ENCODE assay signal across 1 cellular context in the genomic region with DNA sequence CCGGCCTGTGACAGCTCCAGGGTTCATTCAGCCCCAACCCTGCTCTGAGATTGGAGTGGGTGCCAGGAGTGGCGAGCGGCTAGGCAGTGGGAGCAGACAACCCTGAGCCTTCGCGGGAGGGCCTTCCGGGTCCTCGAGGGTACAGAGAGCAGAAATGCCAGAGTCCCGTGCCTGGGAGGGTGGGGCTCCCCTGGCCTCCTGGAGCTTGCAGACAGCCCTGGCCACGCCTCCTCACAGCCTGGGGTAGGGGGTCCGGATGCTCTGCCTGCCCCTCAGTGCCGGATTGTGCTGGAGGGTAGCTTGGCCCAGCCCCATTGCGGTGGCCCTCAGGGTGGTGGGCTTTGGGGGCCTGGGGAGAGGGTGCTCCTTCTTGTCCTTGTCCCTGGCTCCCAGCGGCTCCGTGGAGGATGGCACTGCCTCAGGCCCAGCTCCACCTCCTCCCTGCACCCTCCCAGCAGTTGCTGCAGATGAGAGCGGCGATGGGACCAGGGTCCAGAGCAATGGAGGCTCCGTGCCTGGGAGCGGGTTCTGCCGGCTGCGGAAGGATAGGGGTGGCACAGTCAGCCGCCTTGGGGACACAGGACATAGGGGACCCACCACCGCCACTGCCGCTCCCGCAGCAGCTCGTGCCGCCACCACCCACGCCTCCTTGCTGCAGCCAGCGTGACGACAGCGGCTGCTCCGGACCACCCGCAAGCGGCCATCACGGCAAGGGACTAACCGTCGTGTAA.
TF ChIP-seq lines count a peak whose summit lies in the region.

No MANE protein-coding gene starts in this region.

TF ChIP-seq in GM23338, 12 proteins besides CTCF, POLR2A, EP300 and RAD21 (continued from another document):
- TF ChIP-seq, protein P1, sequence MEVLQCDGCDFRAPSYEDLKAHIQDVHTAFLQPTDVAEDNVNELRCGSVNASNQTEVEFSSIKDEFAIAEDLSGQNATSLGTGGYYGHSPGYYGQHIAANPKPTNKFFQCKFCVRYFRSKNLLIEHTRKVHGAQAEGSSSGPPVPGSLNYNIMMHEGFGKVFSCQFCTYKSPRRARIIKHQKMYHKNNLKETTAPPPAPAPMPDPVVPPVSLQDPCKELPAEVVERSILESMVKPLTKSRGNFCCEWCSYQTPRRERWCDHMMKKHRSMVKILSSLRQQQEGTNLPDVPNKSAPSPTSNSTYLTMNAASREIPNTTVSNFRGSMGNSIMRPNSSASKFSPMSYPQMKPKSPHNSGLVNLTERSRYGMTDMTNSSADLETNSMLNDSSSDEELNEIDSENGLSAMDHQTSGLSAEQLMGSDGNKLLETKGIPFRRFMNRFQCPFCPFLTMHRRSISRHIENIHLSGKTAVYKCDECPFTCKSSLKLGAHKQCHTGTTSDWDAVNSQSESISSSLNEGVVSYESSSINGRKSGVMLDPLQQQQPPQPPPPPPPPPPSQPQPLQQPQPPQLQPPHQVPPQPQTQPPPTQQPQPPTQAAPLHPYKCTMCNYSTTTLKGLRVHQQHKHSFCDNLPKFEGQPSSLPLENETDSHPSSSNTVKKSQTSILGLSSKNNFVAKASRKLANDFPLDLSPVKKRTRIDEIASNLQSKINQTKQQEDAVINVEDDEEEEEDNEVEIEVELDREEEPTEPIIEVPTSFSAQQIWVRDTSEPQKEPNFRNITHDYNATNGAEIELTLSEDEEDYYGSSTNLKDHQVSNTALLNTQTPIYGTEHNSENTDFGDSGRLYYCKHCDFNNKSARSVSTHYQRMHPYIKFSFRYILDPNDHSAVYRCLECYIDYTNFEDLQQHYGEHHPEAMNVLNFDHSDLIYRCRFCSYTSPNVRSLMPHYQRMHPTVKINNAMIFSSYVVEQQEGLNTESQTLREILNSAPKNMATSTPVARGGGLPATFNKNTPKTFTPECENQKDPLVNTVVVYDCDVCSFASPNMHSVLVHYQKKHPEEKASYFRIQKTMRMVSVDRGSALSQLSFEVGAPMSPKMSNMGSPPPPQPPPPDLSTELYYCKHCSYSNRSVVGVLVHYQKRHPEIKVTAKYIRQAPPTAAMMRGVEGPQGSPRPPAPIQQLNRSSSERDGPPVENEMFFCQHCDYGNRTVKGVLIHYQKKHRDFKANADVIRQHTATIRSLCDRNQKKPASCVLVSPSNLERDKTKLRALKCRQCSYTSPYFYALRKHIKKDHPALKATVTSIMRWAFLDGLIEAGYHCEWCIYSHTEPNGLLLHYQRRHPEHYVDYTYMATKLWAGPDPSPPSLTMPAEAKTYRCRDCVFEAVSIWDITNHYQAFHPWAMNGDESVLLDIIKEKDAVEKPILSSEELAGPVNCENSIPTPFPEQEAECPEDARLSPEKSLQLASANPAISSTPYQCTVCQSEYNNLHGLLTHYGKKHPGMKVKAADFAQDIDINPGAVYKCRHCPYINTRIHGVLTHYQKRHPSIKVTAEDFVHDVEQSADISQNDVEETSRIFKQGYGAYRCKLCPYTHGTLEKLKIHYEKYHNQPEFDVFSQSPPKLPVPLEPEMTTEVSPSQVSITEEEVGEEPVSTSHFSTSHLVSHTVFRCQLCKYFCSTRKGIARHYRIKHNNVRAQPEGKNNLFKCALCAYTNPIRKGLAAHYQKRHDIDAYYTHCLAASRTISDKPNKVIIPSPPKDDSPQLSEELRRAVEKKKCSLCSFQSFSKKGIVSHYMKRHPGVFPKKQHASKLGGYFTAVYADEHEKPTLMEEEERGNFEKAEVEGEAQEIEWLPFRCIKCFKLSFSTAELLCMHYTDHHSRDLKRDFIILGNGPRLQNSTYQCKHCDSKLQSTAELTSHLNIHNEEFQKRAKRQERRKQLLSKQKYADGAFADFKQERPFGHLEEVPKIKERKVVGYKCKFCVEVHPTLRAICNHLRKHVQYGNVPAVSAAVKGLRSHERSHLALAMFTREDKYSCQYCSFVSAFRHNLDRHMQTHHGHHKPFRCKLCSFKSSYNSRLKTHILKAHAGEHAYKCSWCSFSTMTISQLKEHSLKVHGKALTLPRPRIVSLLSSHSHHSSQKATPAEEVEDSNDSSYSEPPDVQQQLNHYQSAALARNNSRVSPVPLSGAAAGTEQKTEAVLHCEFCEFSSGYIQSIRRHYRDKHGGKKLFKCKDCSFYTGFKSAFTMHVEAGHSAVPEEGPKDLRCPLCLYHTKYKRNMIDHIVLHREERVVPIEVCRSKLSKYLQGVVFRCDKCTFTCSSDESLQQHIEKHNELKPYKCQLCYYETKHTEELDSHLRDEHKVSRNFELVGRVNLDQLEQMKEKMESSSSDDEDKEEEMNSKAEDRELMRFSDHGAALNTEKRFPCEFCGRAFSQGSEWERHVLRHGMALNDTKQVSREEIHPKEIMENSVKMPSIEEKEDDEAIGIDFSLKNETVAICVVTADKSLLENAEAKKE (CRISPR knock-in tag; IDR thresholded peaks at IDR 0.05), result no peak
- TF ChIP-seq JUNB (IDR thresholded peaks at IDR 0.05; ENCODE audit: unreplicated experiment) (no peak), STAT1 (IDR thresholded peaks at IDR 0.05; ENCODE audit: unreplicated experiment) (no peak), POLR2AphosphoS5 (IDR thresholded peaks at IDR 0.05; ENCODE audit: low read depth) (no peak), ZNF331 (CRISPR knock-in tag; IDR thresholded peaks at IDR 0.05; ENCODE audit: low read depth) (no peak), NANOG (IDR thresholded peaks at IDR 0.05; ENCODE audit: borderline replicate concordance) (no peak)
- TF ChIP-seq, protein P2, sequence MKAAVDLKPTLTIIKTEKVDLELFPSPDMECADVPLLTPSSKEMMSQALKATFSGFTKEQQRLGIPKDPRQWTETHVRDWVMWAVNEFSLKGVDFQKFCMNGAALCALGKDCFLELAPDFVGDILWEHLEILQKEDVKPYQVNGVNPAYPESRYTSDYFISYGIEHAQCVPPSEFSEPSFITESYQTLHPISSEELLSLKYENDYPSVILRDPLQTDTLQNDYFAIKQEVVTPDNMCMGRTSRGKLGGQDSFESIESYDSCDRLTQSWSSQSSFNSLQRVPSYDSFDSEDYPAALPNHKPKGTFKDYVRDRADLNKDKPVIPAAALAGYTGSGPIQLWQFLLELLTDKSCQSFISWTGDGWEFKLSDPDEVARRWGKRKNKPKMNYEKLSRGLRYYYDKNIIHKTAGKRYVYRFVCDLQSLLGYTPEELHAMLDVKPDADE (IDR thresholded peaks at IDR 0.05), result no peak
TF ChIP-seq in GM23338: peak in this region for 0.
